1 cellular context compared by ENCODE assay signal in genomic region chr7:111198255-111198654, GRCh38.
A peak's percentile ranks its signal among the peaks of the same experiment; 100 is the strongest.
TF ChIP-seq lines count a peak whose summit lies in the region.

No MANE protein-coding gene starts in this region.

TF ChIP-seq in HCT116, 20 proteins besides CTCF, POLR2A, EP300 and RAD21 (continued from another document):
- TF ChIP-seq ATF3 (IDR thresholded peaks at IDR 0.05) (peak; percentile 81), SP1 (IDR thresholded peaks at IDR 0.05; ENCODE audit: low read depth) (peak; percentile 96), EZH2 (IDR thresholded peaks at IDR 0.05) (no peak), CBX3 (IDR thresholded peaks at IDR 0.05; ENCODE audit: low read depth) (peak; percentile 99)
